Comparison of ENCODE assay signal across 1 cellular context in the genomic region with DNA sequence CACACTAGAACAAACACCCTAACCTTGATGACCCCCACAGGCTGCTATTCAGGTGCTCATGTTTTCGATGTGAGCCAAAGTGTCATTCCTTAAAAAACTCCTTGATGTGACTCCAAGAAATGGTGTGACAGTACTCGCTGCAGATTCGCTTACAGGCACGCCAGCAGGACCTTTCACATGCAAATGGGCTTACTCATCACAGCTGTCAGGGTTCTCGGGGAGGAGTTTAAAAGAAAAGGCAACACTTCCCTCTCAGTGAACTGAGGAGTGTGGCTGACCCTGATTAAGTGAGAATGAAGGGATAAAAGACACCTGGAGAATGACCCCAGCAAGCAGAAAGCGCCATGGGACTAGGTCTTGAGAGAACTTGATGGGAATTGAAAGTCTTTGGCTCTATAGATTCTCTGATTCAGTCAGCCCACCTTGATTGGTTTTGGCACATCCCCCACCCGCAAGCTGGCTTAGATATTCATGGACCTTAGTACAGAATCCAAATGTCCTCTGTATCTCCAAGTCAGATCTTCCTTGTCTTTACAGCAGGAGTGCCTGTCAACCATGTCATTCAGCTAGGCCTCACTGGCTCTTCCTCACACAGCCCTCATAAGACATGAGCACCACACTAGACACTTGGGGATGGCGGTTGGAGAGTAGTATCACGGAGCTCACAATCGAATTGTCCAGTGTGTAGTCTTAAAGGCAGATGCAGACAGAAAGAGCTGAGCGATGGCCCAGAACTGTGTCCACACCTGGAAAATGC.
A peak's percentile ranks its signal among the peaks of the same experiment; 100 is the strongest.
TF ChIP-seq lines count a peak whose summit lies in the region.

No MANE protein-coding gene starts in this region.

TF ChIP-seq in K562, 482 proteins besides CTCF, POLR2A, EP300 and RAD21 (continued from another document and continues in another):
- TF ChIP-seq, protein P1, sequence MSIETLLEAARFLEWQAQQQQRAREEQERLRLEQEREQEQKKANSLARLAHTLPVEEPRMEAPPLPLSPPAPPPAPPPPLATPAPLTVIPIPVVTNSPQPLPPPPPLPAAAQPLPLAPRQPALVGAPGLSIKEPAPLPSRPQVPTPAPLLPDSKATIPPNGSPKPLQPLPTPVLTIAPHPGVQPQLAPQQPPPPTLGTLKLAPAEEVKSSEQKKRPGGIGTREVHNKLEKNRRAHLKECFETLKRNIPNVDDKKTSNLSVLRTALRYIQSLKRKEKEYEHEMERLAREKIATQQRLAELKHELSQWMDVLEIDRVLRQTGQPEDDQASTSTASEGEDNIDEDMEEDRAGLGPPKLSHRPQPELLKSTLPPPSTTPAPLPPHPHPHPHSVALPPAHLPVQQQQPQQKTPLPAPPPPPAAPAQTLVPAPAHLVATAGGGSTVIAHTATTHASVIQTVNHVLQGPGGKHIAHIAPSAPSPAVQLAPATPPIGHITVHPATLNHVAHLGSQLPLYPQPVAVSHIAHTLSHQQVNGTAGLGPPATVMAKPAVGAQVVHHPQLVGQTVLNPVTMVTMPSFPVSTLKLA (conservative IDR thresholded peaks at IDR 0.05), result no peak
- TF ChIP-seq, protein P2, sequence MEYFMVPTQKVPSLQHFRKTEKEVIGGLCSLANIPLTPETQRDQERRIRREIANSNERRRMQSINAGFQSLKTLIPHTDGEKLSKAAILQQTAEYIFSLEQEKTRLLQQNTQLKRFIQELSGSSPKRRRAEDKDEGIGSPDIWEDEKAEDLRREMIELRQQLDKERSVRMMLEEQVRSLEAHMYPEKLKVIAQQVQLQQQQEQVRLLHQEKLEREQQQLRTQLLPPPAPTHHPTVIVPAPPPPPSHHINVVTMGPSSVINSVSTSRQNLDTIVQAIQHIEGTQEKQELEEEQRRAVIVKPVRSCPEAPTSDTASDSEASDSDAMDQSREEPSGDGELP (CRISPR knock-in tag; IDR thresholded peaks at IDR 0.05; ENCODE audit: borderline replicate concordance), result peak; percentile 60
- TF ChIP-seq, protein P3, sequence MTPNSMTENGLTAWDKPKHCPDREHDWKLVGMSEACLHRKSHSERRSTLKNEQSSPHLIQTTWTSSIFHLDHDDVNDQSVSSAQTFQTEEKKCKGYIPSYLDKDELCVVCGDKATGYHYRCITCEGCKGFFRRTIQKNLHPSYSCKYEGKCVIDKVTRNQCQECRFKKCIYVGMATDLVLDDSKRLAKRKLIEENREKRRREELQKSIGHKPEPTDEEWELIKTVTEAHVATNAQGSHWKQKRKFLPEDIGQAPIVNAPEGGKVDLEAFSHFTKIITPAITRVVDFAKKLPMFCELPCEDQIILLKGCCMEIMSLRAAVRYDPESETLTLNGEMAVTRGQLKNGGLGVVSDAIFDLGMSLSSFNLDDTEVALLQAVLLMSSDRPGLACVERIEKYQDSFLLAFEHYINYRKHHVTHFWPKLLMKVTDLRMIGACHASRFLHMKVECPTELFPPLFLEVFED (CRISPR knock-in tag; conservative IDR thresholded peaks at IDR 0.05), result no peak
- TF ChIP-seq, protein P4, sequence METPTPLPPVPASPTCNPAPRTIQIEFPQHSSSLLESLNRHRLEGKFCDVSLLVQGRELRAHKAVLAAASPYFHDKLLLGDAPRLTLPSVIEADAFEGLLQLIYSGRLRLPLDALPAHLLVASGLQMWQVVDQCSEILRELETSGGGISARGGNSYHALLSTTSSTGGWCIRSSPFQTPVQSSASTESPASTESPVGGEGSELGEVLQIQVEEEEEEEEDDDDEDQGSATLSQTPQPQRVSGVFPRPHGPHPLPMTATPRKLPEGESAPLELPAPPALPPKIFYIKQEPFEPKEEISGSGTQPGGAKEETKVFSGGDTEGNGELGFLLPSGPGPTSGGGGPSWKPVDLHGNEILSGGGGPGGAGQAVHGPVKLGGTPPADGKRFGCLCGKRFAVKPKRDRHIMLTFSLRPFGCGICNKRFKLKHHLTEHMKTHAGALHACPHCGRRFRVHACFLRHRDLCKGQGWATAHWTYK (CRISPR knock-in tag; IDR thresholded peaks at IDR 0.05), result no peak
- TF ChIP-seq, protein P5, sequence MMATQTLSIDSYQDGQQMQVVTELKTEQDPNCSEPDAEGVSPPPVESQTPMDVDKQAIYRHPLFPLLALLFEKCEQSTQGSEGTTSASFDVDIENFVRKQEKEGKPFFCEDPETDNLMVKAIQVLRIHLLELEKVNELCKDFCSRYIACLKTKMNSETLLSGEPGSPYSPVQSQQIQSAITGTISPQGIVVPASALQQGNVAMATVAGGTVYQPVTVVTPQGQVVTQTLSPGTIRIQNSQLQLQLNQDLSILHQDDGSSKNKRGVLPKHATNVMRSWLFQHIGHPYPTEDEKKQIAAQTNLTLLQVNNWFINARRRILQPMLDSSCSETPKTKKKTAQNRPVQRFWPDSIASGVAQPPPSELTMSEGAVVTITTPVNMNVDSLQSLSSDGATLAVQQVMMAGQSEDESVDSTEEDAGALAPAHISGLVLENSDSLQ (IDR thresholded peaks at IDR 0.05), result peak; percentile 74
- TF ChIP-seq MAZ (CRISPR knock-in tag; conservative IDR thresholded peaks at IDR 0.05 in 1 of 2, IDR thresholded peaks at IDR 0.05 in 1 of 2), result no peak
- TF ChIP-seq MBD2 (IDR thresholded peaks at IDR 0.05; ENCODE audit: borderline replicate concordance, low read depth), result no peak
- TF ChIP-seq, protein P6, sequence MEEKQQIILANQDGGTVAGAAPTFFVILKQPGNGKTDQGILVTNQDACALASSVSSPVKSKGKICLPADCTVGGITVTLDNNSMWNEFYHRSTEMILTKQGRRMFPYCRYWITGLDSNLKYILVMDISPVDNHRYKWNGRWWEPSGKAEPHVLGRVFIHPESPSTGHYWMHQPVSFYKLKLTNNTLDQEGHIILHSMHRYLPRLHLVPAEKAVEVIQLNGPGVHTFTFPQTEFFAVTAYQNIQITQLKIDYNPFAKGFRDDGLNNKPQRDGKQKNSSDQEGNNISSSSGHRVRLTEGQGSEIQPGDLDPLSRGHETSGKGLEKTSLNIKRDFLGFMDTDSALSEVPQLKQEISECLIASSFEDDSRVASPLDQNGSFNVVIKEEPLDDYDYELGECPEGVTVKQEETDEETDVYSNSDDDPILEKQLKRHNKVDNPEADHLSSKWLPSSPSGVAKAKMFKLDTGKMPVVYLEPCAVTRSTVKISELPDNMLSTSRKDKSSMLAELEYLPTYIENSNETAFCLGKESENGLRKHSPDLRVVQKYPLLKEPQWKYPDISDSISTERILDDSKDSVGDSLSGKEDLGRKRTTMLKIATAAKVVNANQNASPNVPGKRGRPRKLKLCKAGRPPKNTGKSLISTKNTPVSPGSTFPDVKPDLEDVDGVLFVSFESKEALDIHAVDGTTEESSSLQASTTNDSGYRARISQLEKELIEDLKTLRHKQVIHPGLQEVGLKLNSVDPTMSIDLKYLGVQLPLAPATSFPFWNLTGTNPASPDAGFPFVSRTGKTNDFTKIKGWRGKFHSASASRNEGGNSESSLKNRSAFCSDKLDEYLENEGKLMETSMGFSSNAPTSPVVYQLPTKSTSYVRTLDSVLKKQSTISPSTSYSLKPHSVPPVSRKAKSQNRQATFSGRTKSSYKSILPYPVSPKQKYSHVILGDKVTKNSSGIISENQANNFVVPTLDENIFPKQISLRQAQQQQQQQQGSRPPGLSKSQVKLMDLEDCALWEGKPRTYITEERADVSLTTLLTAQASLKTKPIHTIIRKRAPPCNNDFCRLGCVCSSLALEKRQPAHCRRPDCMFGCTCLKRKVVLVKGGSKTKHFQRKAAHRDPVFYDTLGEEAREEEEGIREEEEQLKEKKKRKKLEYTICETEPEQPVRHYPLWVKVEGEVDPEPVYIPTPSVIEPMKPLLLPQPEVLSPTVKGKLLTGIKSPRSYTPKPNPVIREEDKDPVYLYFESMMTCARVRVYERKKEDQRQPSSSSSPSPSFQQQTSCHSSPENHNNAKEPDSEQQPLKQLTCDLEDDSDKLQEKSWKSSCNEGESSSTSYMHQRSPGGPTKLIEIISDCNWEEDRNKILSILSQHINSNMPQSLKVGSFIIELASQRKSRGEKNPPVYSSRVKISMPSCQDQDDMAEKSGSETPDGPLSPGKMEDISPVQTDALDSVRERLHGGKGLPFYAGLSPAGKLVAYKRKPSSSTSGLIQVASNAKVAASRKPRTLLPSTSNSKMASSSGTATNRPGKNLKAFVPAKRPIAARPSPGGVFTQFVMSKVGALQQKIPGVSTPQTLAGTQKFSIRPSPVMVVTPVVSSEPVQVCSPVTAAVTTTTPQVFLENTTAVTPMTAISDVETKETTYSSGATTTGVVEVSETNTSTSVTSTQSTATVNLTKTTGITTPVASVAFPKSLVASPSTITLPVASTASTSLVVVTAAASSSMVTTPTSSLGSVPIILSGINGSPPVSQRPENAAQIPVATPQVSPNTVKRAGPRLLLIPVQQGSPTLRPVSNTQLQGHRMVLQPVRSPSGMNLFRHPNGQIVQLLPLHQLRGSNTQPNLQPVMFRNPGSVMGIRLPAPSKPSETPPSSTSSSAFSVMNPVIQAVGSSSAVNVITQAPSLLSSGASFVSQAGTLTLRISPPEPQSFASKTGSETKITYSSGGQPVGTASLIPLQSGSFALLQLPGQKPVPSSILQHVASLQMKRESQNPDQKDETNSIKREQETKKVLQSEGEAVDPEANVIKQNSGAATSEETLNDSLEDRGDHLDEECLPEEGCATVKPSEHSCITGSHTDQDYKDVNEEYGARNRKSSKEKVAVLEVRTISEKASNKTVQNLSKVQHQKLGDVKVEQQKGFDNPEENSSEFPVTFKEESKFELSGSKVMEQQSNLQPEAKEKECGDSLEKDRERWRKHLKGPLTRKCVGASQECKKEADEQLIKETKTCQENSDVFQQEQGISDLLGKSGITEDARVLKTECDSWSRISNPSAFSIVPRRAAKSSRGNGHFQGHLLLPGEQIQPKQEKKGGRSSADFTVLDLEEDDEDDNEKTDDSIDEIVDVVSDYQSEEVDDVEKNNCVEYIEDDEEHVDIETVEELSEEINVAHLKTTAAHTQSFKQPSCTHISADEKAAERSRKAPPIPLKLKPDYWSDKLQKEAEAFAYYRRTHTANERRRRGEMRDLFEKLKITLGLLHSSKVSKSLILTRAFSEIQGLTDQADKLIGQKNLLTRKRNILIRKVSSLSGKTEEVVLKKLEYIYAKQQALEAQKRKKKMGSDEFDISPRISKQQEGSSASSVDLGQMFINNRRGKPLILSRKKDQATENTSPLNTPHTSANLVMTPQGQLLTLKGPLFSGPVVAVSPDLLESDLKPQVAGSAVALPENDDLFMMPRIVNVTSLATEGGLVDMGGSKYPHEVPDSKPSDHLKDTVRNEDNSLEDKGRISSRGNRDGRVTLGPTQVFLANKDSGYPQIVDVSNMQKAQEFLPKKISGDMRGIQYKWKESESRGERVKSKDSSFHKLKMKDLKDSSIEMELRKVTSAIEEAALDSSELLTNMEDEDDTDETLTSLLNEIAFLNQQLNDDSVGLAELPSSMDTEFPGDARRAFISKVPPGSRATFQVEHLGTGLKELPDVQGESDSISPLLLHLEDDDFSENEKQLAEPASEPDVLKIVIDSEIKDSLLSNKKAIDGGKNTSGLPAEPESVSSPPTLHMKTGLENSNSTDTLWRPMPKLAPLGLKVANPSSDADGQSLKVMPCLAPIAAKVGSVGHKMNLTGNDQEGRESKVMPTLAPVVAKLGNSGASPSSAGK (IDR thresholded peaks at IDR 0.05), result no peak
- peak; percentile 34; the same call in 1 of the 2 replicates for TF ChIP-seq CBFA2T3 (IDR thresholded peaks at IDR 0.05)
- TF ChIP-seq TAF15 (IDR thresholded peaks at IDR 0.05; ENCODE audit: low read depth, low read length), result no peak
- no peak for TF ChIP-seq HLTF (IDR thresholded peaks at IDR 0.05)
- TF ChIP-seq SRSF3 (IDR thresholded peaks at IDR 0.05; ENCODE audit: insufficient read depth, low read length), result no peak
- no peak for TF ChIP-seq SETDB1 (IDR thresholded peaks at IDR 0.05; ENCODE audit: low read length)
- TF ChIP-seq, protein P7, sequence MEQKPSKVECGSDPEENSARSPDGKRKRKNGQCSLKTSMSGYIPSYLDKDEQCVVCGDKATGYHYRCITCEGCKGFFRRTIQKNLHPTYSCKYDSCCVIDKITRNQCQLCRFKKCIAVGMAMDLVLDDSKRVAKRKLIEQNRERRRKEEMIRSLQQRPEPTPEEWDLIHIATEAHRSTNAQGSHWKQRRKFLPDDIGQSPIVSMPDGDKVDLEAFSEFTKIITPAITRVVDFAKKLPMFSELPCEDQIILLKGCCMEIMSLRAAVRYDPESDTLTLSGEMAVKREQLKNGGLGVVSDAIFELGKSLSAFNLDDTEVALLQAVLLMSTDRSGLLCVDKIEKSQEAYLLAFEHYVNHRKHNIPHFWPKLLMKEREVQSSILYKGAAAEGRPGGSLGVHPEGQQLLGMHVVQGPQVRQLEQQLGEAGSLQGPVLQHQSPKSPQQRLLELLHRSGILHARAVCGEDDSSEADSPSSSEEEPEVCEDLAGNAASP (IDR thresholded peaks at IDR 0.05), result no peak
- TF ChIP-seq, protein P8, sequence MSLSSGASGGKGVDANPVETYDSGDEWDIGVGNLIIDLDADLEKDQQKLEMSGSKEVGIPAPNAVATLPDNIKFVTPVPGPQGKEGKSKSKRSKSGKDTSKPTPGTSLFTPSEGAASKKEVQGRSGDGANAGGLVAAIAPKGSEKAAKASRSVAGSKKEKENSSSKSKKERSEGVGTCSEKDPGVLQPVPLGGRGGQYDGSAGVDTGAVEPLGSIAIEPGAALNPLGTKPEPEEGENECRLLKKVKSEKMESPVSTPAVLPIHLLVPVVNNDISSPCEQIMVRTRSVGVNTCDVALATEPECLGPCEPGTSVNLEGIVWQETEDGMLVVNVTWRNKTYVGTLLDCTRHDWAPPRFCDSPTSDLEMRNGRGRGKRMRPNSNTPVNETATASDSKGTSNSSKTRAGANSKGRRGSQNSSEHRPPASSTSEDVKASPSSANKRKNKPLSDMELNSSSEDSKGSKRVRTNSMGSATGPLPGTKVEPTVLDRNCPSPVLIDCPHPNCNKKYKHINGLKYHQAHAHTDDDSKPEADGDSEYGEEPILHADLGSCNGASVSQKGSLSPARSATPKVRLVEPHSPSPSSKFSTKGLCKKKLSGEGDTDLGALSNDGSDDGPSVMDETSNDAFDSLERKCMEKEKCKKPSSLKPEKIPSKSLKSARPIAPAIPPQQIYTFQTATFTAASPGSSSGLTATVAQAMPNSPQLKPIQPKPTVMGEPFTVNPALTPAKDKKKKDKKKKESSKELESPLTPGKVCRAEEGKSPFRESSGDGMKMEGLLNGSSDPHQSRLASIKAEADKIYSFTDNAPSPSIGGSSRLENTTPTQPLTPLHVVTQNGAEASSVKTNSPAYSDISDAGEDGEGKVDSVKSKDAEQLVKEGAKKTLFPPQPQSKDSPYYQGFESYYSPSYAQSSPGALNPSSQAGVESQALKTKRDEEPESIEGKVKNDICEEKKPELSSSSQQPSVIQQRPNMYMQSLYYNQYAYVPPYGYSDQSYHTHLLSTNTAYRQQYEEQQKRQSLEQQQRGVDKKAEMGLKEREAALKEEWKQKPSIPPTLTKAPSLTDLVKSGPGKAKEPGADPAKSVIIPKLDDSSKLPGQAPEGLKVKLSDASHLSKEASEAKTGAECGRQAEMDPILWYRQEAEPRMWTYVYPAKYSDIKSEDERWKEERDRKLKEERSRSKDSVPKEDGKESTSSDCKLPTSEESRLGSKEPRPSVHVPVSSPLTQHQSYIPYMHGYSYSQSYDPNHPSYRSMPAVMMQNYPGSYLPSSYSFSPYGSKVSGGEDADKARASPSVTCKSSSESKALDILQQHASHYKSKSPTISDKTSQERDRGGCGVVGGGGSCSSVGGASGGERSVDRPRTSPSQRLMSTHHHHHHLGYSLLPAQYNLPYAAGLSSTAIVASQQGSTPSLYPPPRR (CRISPR knock-in tag; IDR thresholded peaks at IDR 0.05; ENCODE audit: borderline replicate concordance), result no peak
- no peak for TF ChIP-seq LCOR (CRISPR knock-in tag; IDR thresholded peaks at IDR 0.05)
- TF ChIP-seq, protein P9, sequence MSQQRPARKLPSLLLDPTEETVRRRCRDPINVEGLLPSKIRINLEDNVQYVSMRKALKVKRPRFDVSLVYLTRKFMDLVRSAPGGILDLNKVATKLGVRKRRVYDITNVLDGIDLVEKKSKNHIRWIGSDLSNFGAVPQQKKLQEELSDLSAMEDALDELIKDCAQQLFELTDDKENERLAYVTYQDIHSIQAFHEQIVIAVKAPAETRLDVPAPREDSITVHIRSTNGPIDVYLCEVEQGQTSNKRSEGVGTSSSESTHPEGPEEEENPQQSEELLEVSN (IDR thresholded peaks at IDR 0.05; ENCODE audit: borderline replicate concordance in 1 of 2, extremely low read depth in 1 of 2, insufficient read depth in 1 of 2, insufficient read length in 1 of 2, low read depth in 1 of 2, low read length in 1 of 2, poor library complexity in 1 of 2, severe bottlenecking in 1 of 2), result no peak
- 0 out of 2 replicates have a peak, but pooled peaks have one; percentile 7 for TF ChIP-seq TAL1 (IDR thresholded peaks at IDR 0.05)
